ENCODE assay signal across 1 cellular context in the genomic region with DNA sequence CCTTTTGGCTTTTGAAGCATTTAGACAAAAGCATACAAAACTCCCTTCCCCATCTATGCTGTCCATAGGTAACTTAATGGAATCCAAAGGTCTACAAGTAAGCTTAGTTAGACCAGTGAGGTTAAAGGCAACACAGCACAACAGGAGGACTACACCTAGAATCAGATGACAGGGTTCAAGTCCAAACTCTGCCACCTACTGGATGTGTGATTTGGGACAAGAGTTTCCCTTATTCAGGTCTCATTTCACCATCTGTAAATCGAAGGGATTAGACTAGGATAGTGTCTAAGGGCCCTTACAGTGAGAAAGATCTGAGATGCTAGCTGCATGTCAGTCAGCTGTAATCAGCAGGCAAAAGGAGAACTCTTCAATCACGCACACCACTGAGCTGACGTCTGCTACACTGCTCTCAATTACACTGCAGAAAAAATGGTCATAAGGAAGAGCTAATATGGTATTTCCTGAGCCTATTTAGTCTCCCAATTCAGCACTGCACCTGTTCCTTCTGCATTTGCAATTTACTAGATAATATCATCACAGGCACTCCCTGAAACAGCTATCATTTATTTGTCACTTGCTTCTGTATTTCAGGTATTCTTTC.
TF ChIP-seq lines count a peak whose summit lies in the region.

No MANE protein-coding gene starts in this region.

TF ChIP-seq in SK-N-SH, 30 proteins besides CTCF, POLR2A, EP300 and RAD21 (continued from another document):
- TF ChIP-seq, protein P1, sequence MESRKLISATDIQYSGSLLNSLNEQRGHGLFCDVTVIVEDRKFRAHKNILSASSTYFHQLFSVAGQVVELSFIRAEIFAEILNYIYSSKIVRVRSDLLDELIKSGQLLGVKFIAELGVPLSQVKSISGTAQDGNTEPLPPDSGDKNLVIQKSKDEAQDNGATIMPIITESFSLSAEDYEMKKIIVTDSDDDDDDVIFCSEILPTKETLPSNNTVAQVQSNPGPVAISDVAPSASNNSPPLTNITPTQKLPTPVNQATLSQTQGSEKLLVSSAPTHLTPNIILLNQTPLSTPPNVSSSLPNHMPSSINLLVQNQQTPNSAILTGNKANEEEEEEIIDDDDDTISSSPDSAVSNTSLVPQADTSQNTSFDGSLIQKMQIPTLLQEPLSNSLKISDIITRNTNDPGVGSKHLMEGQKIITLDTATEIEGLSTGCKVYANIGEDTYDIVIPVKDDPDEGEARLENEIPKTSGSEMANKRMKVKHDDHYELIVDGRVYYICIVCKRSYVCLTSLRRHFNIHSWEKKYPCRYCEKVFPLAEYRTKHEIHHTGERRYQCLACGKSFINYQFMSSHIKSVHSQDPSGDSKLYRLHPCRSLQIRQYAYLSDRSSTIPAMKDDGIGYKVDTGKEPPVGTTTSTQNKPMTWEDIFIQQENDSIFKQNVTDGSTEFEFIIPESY (IDR thresholded peaks at IDR 0.05; ENCODE audit: borderline replicate concordance, low read depth) = no peak
- no peak for TF ChIP-seq POLR2AphosphoS5 (IDR thresholded peaks at IDR 0.05; ENCODE audit: low read depth, low read length)
- TF ChIP-seq, protein P2, sequence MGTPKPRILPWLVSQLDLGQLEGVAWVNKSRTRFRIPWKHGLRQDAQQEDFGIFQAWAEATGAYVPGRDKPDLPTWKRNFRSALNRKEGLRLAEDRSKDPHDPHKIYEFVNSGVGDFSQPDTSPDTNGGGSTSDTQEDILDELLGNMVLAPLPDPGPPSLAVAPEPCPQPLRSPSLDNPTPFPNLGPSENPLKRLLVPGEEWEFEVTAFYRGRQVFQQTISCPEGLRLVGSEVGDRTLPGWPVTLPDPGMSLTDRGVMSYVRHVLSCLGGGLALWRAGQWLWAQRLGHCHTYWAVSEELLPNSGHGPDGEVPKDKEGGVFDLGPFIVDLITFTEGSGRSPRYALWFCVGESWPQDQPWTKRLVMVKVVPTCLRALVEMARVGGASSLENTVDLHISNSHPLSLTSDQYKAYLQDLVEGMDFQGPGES (IDR thresholded peaks at IDR 0.05; ENCODE audit: low read depth, low read length) = no peak
